In genomic region chr7:99623702-99624447, GRCh38 we compare ENCODE assay signal across 12 cellular contexts. TPM values are rescaled to one million over a fixed set of nuclear protein-coding genes. Genes with fewer than 3 reads are reported as not detected.
DNase-seq lines count a peak whose midpoint lies in the region; ATAC-seq and TF ChIP-seq lines count a peak whose summit lies in the region.
"Had no signal": no experiment of that assay in that cellular context is flagged by ENCODE, and none has a peak within 500 bp of the region (broad histone marks: within the 10 kb centered on the region; RNA-seq: fewer than 3 reads in every experiment).

No MANE protein-coding gene starts in this region.

- H3K36me3 Mint-ChIP-seq in activated T-cell treated with anti-CD3 and anti-CD28 coated beads, Interleukin-2, amount 50 U/mL, for 4 hours (ENCODE audit: insufficient read depth) = peaks cover 56% of the 10 kb centered on the region

- H3K27me3 ChIP-seq in foreskin keratinocyte = no peaks in the 10 kb centered on the region

- TF ChIP-seq CTCF in foreskin keratinocyte (conservative IDR thresholded peaks at IDR 0.05) = no peak

- ATAC-seq in activated T-cell treated with anti-CD3 and anti-CD28 coated beads, Interleukin-2, amount 50 U/mL, for 4 hours = peak; percentile 66 to 68
- ATAC-seq in foreskin keratinocyte = no peak

- peaks cover 57% of the 10 kb centered on the region for H3K4me1 Mint-ChIP-seq in activated T-cell treated with anti-CD3 and anti-CD28 coated beads, Interleukin-2, amount 50 U/mL, for 4 hours (ENCODE audit: low read depth)

- H3K27me3 Mint-ChIP-seq in activated T-cell treated with anti-CD3 and anti-CD28 coated beads, Interleukin-2, amount 50 U/mL, for 4 hours (ENCODE audit: low read depth) = no peaks in the 10 kb centered on the region
- H3K27me3 Mint-ChIP-seq: brain had no signal

- H3K27ac ChIP-seq in foreskin keratinocyte = peak overlapping the region; percentile 69

- peaks cover 27% of the 10 kb centered on the region for H3K4me1 ChIP-seq in foreskin keratinocyte

- no peaks in the 10 kb centered on the region for H3K9me3 Mint-ChIP-seq in activated T-cell treated with anti-CD3 and anti-CD28 coated beads, Interleukin-2, amount 50 U/mL, for 4 hours
- H3K9me3 Mint-ChIP-seq: brain, nephron had no signal

- DNase-seq in activated CD4-positive, alpha-beta T cell treated with anti-CD3 and anti-CD28 coated beads for 48 hours = peak; percentile 67
- DNase-seq in activated CD4-positive, alpha-beta T cell treated with anti-CD3 and anti-CD28 coated beads, Interleukin-2, amount 50 U/mL, for 4 hours = no peak
- DNase-seq in activated T-cell treated with anti-CD3 and anti-CD28 coated beads, Interleukin-2, amount 50 U/mL, for 4 hours = no peak
- no peak for DNase-seq in foreskin keratinocyte
- peak; percentile 5 for DNase-seq in stimulated activated naive CD4-positive, alpha-beta T cell treated with Interleukin-2 at 50 U/mL for 16 hours (lab: John Stamatoyannopoulos, UW)
- DNase-seq in SW 1271 (lab: John Stamatoyannopoulos, UW) = no peak
- no peak for DNase-seq in GOT3 (lab: John Stamatoyannopoulos, UW)
- DNase-seq in COR-L47 (lab: John Stamatoyannopoulos, UW) = no peak
- DNase-seq: kidney had no signal

- H3K4me3 Mint-ChIP-seq in activated T-cell treated with anti-CD3 and anti-CD28 coated beads, Interleukin-2, amount 50 U/mL, for 4 hours = peak overlapping the region; percentile 81
- H3K4me3 Mint-ChIP-seq: brain, nephron had no signal

RNA-seq across cellular contexts. Expression of gene ZSCAN25, which starts 7.1 kb away (rescaled TPM):
- total RNA-seq in activated T-cell treated with anti-CD3 and anti-CD28 coated beads, Interleukin-2, amount 50 U/mL, for 4 hours = 10 to 100 TPM; 32.9 to 34.4 (median 34.1) TPM
- 12.9 and 14.2 TPM in 2 replicates for total RNA-seq in foreskin keratinocyte
- 4.6 and 5.5 TPM in 2 replicates for polyA plus RNA-seq in foreskin keratinocyte

RNA-seq across cellular contexts. Expression of gene TMEM225B, which starts 25.8 kb away (rescaled TPM):
- total RNA-seq in activated T-cell treated with anti-CD3 and anti-CD28 coated beads, Interleukin-2, amount 50 U/mL, for 4 hours = under 1 TPM in 2 of 3 donors, not detected in 1; 0.38 to 0.71 TPM
- total RNA-seq in foreskin keratinocyte = 0.25 TPM in 1 of 2 replicates, not detected in the other
- 0.19 TPM in 2 replicates for polyA plus RNA-seq in foreskin keratinocyte
- total RNA-seq: LHCN-M2 had no signal

RNA-seq across cellular contexts. Expression of gene CYP3A5, which starts 55.9 kb away (rescaled TPM):
- under 1 TPM in 2 of 3 donors, not detected in 1; 0.20 to 0.63 TPM for total RNA-seq in activated T-cell treated with anti-CD3 and anti-CD28 coated beads, Interleukin-2, amount 50 U/mL, for 4 hours
- 1.1 and 1.9 TPM in 2 replicates for total RNA-seq in foreskin keratinocyte
- polyA plus RNA-seq in foreskin keratinocyte = 0.41 and 0.91 TPM in 2 replicates
- total RNA-seq: LHCN-M2 had no signal

Comparison
In these comparisons a context has a peak if more than half of its experiments do, and no peak if none do; other contexts are left out.
1. DNase-seq: peak in activated CD4-positive, alpha-beta T cell treated with anti-CD3 and anti-CD28 coated beads for 48 hours (single experiment) and stimulated activated naive CD4-positive, alpha-beta T cell treated with Interleukin-2 at 50 U/mL for 16 hours (single experiment); none in activated CD4-positive, alpha-beta T cell treated with anti-CD3 and anti-CD28 coated beads, Interleukin-2, amount 50 U/mL, for 4 hours (0 of 2), activated T-cell treated with anti-CD3 and anti-CD28 coated beads, Interleukin-2, amount 50 U/mL, for 4 hours (single experiment), foreskin keratinocyte (0 of 2), SW 1271 (0 of 2), GOT3 (single experiment) and COR-L47 (single experiment).